8 cellular contexts compared by ENCODE assay signal in genomic region chr2:223941579-223942277, GRCh38. TPM values are rescaled to one million over a fixed set of nuclear protein-coding genes. Genes with fewer than 3 reads are reported as not detected.
A peak's percentile ranks its signal among the peaks of the same experiment; 100 is the strongest.
DNase-seq lines count a peak whose midpoint lies in the region; ATAC-seq, FAIRE-seq and TF ChIP-seq lines count a peak whose summit lies in the region.

No MANE protein-coding gene starts in this region.

- peak overlapping the region; percentile 41 for H3K4me2 ChIP-seq in endothelial cell of umbilical vein (ENCODE audit: insufficient read depth, low read length)

- POLR2A ChIA-PET in endothelial cell of umbilical vein (lab: Charles Lee) = interaction anchor here (0.6 kb wide), 1 partner anchor 78 kb away, joined by 6 read pairs; no protein-coding TSS in a partner anchor

- intact Hi-C loops in endothelial cell of umbilical vein (cut with micrococcal nuclease) = loop anchor here (2.0 to 10.0 kb wide), 3 partner anchors 34 to 1003 kb away; no protein-coding TSS in a partner anchor

- peak overlapping the region; percentile 14 for H3K27ac ChIP-seq in endothelial cell of umbilical vein (ENCODE audit: insufficient read depth, low read depth, low read length)

- CTCF ChIA-PET in endothelial cell of umbilical vein (lab: Charles Lee) = interaction anchor here (0.7 to 2.2 kb wide), 3 partner anchors 18 to 28 kb away, joined by 3 to 8 read pairs (median 4); no protein-coding TSS in a partner anchor

- no peak for TF ChIP-seq CTCF in endothelial cell of umbilical vein (IDR thresholded peaks at IDR 0.05; ENCODE audit: extremely low read depth in 1 of 2, insufficient read depth in 1 of 2, low read depth in 1 of 2, low read length in 2 of 2)

- no peaks in the 10 kb centered on the region for H3K9me3 ChIP-seq in endothelial cell of umbilical vein (replicated peaks; ENCODE audit: control insufficient read depth, insufficient read depth, low read length)

- peak; percentile 19 for DNase-seq in T1000 (lab: John Stamatoyannopoulos, UW)
- peak; percentile 42 for DNase-seq in endothelial cell of umbilical vein (ENCODE audit: low read depth, low spot score)
- DNase-seq in stimulated activated CD4-positive, alpha-beta T cell treated with anti-CD3 and anti-CD28 coated beads, Interleukin-4, amount 100 ng/mL, for 24 hours = peak; percentile 88
- no peak for DNase-seq in NCI-H1694 treated with DMSO at 0.1 percent for 48 hours (lab: John Stamatoyannopoulos, UW)
- DNase-seq in HuH-7.5 (ENCODE audit: low spot score) = no peak
- no peak for DNase-seq in H7

- H3K79me2 ChIP-seq in endothelial cell of umbilical vein (ENCODE audit: control insufficient read depth, insufficient read depth, low read length) = peaks cover 70% of the 10 kb centered on the region

- H4K20me1 ChIP-seq in endothelial cell of umbilical vein (replicated peaks; ENCODE audit: control insufficient read depth, extremely low read depth, insufficient read depth, low read length) = no peaks in the 10 kb centered on the region

- no peak overlapping the region for H3K9ac ChIP-seq in endothelial cell of umbilical vein (replicated peaks; ENCODE audit: extremely low read depth, insufficient read depth, low read length)

- no peak overlapping the region for H3K4me3 ChIP-seq in endothelial cell of umbilical vein (replicated peaks in 1 of 3; ENCODE audit: insufficient read depth in 1 of 3, low read depth in 1 of 3, low read length in 3 of 3)
- H3K4me3 ChIP-seq in H7 (ENCODE audit: insufficient read depth, low read depth, low read length) = no peak overlapping the region

- dilution Hi-C loops in endothelial cell of umbilical vein (cut with MboI; ENCODE audit: extremely low pct_ligation_motif_present, low sequenced_read_pairs) = no loop called here

- peak; percentile 45 for ATAC-seq in GM18498 (IDR thresholded peaks at IDR 0.05; ENCODE audit: unreplicated experiment)
- ATAC-seq in HG02623 (IDR thresholded peaks at IDR 0.05; ENCODE audit: unreplicated experiment) = peak; percentile 63

- no peaks in the 10 kb centered on the region for H3K36me3 ChIP-seq in endothelial cell of umbilical vein (ENCODE audit: control insufficient read depth in 2 of 2, extremely low read depth in 1 of 2, insufficient read depth in 2 of 2, low read length in 2 of 2)
- H3K36me3 ChIP-seq in H7 (replicated peaks; ENCODE audit: control insufficient read depth, insufficient read depth, low read length) = no peaks in the 10 kb centered on the region

- no TSS peak for BruUV-seq in endothelial cell of umbilical vein (replicated peaks; lab: Mats Ljungman, UMichigan)

- H3K27me3 ChIP-seq in endothelial cell of umbilical vein (ENCODE audit: control insufficient read depth in 2 of 2, insufficient read depth in 2 of 2, low read length in 2 of 2) (no peaks in the 10 kb centered on the region), H7 (ENCODE audit: control insufficient read depth, insufficient read depth, low read length) (no peaks in the 10 kb centered on the region)

- H3K4me1 ChIP-seq in endothelial cell of umbilical vein (ENCODE audit: control insufficient read depth, extremely low read depth, insufficient read depth, low read length) = peaks cover 42% of the 10 kb centered on the region

- no peak overlapping the region for H2AFZ ChIP-seq in endothelial cell of umbilical vein (ENCODE audit: low read depth, low read length)

- no peaks in the 10 kb centered on the region for H3K9me1 ChIP-seq in endothelial cell of umbilical vein (replicated peaks; ENCODE audit: control insufficient read depth, extremely low read depth, insufficient read depth, low read length)

- no peak for TF ChIP-seq POLR2A in endothelial cell of umbilical vein (IDR thresholded peaks at IDR 0.05; ENCODE audit: low read depth, low read length)

- peak; percentile 75 for FAIRE-seq in endothelial cell of umbilical vein (lab: Jason Lieb, UNC)

TF ChIP-seq in endothelial cell of umbilical vein, 7 proteins besides CTCF, POLR2A, EP300 and RAD21:
- TF ChIP-seq EZH2 (IDR thresholded peaks at IDR 0.05; ENCODE audit: borderline replicate concordance, low read depth, low read length, severe bottlenecking) (no peak), FOS (IDR thresholded peaks at IDR 0.05; ENCODE audit: borderline replicate concordance, insufficient read depth, low read length) (peak; percentile 43), MYC (IDR thresholded peaks at IDR 0.05; ENCODE audit: low read depth, low read length) (no peak), JUN (IDR thresholded peaks at IDR 0.05; ENCODE audit: borderline replicate concordance, insufficient read depth, insufficient read length, low read depth) (peak; percentile 3), GATA2 (IDR thresholded peaks at IDR 0.05; ENCODE audit: insufficient read depth, insufficient read length, low read depth, low read length) (no peak), POLR2AphosphoS5 (IDR thresholded peaks at IDR 0.05; ENCODE audit: insufficient read depth, low read depth, low read length) (no peak)
- TF ChIP-seq, protein P1, sequence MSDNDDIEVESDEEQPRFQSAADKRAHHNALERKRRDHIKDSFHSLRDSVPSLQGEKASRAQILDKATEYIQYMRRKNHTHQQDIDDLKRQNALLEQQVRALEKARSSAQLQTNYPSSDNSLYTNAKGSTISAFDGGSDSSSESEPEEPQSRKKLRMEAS (IDR thresholded peaks at IDR 0.05; ENCODE audit: insufficient read depth, insufficient read length) = no peak

RNA-seq across cellular contexts. Expression of gene WDFY1, which starts 3.4 kb away (rescaled TPM):
- total RNA-seq in endothelial cell of umbilical vein = 66.0 and 68.7 TPM in 2 replicates
- polyA plus RNA-seq in endothelial cell of umbilical vein = 48.9 and 54.7 TPM in 2 replicates
- 34.6 and 37.4 TPM in 2 replicates for polyA plus RNA-seq in endothelial cell of umbilical vein (2011; cell fraction: cytosol; rRNA removed)
- 134 and 138 TPM in 2 replicates for polyA plus RNA-seq in endothelial cell of umbilical vein (2011; cell fraction: nucleus; rRNA removed)
- polyA plus RNA-seq in endothelial cell of umbilical vein (2012) = 65.7 and 67.9 TPM in 2 replicates
- polyA minus RNA-seq in endothelial cell of umbilical vein = 390 and 408 TPM in 2 replicates
- 12.9 TPM for polyA minus RNA-seq in endothelial cell of umbilical vein (2011; cell fraction: cytosol; rRNA and poly(A)+ RNA removed)
- polyA minus RNA-seq in endothelial cell of umbilical vein (2011; cell fraction: nucleus; rRNA and poly(A)+ RNA removed) = 164 and 166 TPM in 2 replicates
- total RNA-seq in H7 (2014; rRNA removed; shearing (Covaris generic)) = 88.8 and 118 TPM in 2 replicates

RNA-seq across cellular contexts. Expression of gene MRPL44, which starts 15.5 kb away (rescaled TPM):
- 27.7 and 31.5 TPM in 2 replicates for total RNA-seq in endothelial cell of umbilical vein
- 17.1 and 19.2 TPM in 2 replicates for polyA plus RNA-seq in endothelial cell of umbilical vein
- 19.0 and 19.7 TPM in 2 replicates for polyA plus RNA-seq in endothelial cell of umbilical vein (2011; cell fraction: cytosol; rRNA removed)
- 9.5 and 10.3 TPM in 2 replicates for polyA plus RNA-seq in endothelial cell of umbilical vein (2011; cell fraction: nucleus; rRNA removed)
- polyA plus RNA-seq in endothelial cell of umbilical vein (2012) = 24.2 and 27.9 TPM in 2 replicates
- 6.6 and 6.7 TPM in 2 replicates for polyA minus RNA-seq in endothelial cell of umbilical vein
- polyA minus RNA-seq in endothelial cell of umbilical vein (2011; cell fraction: cytosol; rRNA and poly(A)+ RNA removed) = 14.2 TPM
- polyA minus RNA-seq in endothelial cell of umbilical vein (2011; cell fraction: nucleus; rRNA and poly(A)+ RNA removed) = 6.2 and 8.1 TPM in 2 replicates
- 80.7 and 88.1 TPM in 2 replicates for total RNA-seq in H7 (2014; rRNA removed; shearing (Covaris generic))

Comparison
In these comparisons a context has a peak if more than half of its experiments do, and no peak if none do; other contexts are left out.
1. DNase-seq: peak in T1000 (single experiment), endothelial cell of umbilical vein (single experiment) and stimulated activated CD4-positive, alpha-beta T cell treated with anti-CD3 and anti-CD28 coated beads, Interleukin-4, amount 100 ng/mL, for 24 hours (single experiment); none in NCI-H1694 treated with DMSO at 0.1 percent for 48 hours (single experiment), HuH-7.5 (single experiment) and H7 (single experiment).